ENCODE assay signal across 1 cellular context in the genomic region with DNA sequence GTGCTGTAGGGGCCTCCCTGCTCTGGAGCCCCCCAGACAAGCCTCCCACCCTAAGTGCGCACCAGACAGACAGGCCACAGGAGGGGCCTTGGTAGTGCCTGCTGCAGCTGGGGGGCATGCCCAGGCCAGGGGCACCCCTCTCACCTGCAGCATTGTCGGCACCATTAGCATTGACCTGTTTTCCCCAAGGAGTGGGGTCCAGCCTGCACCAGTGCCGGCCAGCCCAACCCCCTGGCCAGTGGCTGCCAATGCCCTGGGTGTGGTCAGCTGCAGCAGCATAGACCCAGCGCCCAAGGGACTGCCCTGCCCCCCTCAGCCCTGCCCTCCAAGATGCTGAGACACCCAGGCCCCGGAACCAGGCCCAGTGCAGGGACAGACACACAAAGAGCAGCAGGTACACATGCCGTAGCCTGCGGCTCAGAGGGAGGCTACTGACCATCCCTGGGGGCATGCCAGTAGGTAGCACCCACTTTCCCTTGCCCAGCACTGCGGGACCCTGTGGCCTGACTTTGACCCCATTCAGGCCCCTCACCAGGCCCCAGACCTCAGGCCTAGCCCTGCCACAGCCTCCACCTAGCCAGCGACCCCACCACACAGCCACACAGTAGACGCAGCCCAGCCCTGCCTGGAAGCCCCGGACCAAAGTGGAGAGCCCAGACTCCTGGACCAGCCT.
TF ChIP-seq lines count a peak whose summit lies in the region.

No MANE protein-coding gene starts in this region.

TF ChIP-seq in HepG2, 621 proteins besides CTCF, POLR2A, EP300 and RAD21:
- TF ChIP-seq PCBP1 (IDR thresholded peaks at IDR 0.05; ENCODE audit: borderline replicate concordance, low read depth, low read length) (no peak), SMC3 (IDR thresholded peaks at IDR 0.05; ENCODE audit: low read length) (no peak), TBX2 (CRISPR knock-in tag; IDR thresholded peaks at IDR 0.05; ENCODE audit: borderline replicate concordance) (0 out of 2 replicates have a peak, but pooled peaks have one; percentile 14), NFIC (IDR thresholded peaks at IDR 0.05; ENCODE audit: low read length) (no peak), RBM39 (IDR thresholded peaks at IDR 0.05; ENCODE audit: low read depth, low read length, poor library complexity, severe bottlenecking) (no peak), ZFX (CRISPR knock-in tag; IDR thresholded peaks at IDR 0.05; ENCODE audit: low read depth) (0 out of 2 replicates have a peak, but pooled peaks have one; percentile 21), ZNF292 (CRISPR knock-in tag; IDR thresholded peaks at IDR 0.05; ENCODE audit: borderline replicate concordance, low read depth) (no peak), ZNF383 (CRISPR knock-in tag; IDR thresholded peaks at IDR 0.05; ENCODE audit: borderline replicate concordance) (no peak), TCF12 (IDR thresholded peaks at IDR 0.05) (no peak), TCF12 (CRISPR knock-in tag; IDR thresholded peaks at IDR 0.05) (no peak), ZNF329 (CRISPR knock-in tag; IDR thresholded peaks at IDR 0.05; ENCODE audit: low read depth) (no peak), AGO1 (IDR thresholded peaks at IDR 0.05; ENCODE audit: low read depth, low read length, poor library complexity, severe bottlenecking) (no peak), HNRNPL (IDR thresholded peaks at IDR 0.05; ENCODE audit: low read depth, low read length) (0 out of 2 replicates have a peak, but pooled peaks have one; percentile 13), NBN (conservative IDR thresholded peaks at IDR 0.05) (no peak), ZC3H13 (CRISPR knock-in tag; IDR thresholded peaks at IDR 0.05) (no peak)
- TF ChIP-seq, protein P1, sequence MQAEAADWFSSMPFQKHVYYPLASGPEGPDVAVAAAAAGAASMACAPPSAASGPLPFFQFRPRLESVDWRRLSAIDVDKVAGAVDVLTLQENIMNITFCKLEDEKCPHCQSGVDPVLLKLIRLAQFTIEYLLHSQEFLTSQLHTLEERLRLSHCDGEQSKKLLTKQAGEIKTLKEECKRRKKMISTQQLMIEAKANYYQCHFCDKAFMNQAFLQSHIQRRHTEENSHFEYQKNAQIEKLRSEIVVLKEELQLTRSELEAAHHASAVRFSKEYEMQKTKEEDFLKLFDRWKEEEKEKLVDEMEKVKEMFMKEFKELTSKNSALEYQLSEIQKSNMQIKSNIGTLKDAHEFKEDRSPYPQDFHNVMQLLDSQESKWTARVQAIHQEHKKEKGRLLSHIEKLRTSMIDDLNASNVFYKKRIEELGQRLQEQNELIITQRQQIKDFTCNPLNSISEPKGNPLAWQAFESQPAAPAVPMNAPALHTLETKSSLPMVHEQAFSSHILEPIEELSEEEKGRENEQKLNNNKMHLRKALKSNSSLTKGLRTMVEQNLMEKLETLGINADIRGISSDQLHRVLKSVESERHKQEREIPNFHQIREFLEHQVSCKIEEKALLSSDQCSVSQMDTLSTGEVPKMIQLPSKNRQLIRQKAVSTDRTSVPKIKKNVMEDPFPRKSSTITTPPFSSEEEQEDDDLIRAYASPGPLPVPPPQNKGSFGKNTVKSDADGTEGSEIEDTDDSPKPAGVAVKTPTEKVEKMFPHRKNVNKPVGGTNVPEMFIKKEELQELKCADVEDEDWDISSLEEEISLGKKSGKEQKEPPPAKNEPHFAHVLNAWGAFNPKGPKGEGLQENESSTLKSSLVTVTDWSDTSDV (CRISPR knock-in tag; IDR thresholded peaks at IDR 0.05) = no peak
- TF ChIP-seq, protein P2, sequence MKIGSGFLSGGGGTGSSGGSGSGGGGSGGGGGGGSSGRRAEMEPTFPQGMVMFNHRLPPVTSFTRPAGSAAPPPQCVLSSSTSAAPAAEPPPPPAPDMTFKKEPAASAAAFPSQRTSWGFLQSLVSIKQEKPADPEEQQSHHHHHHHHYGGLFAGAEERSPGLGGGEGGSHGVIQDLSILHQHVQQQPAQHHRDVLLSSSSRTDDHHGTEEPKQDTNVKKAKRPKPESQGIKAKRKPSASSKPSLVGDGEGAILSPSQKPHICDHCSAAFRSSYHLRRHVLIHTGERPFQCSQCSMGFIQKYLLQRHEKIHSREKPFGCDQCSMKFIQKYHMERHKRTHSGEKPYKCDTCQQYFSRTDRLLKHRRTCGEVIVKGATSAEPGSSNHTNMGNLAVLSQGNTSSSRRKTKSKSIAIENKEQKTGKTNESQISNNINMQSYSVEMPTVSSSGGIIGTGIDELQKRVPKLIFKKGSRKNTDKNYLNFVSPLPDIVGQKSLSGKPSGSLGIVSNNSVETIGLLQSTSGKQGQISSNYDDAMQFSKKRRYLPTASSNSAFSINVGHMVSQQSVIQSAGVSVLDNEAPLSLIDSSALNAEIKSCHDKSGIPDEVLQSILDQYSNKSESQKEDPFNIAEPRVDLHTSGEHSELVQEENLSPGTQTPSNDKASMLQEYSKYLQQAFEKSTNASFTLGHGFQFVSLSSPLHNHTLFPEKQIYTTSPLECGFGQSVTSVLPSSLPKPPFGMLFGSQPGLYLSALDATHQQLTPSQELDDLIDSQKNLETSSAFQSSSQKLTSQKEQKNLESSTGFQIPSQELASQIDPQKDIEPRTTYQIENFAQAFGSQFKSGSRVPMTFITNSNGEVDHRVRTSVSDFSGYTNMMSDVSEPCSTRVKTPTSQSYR (CRISPR knock-in tag; IDR thresholded peaks at IDR 0.05; ENCODE audit: borderline replicate concordance) = no peak
- TF ChIP-seq, protein P3, sequence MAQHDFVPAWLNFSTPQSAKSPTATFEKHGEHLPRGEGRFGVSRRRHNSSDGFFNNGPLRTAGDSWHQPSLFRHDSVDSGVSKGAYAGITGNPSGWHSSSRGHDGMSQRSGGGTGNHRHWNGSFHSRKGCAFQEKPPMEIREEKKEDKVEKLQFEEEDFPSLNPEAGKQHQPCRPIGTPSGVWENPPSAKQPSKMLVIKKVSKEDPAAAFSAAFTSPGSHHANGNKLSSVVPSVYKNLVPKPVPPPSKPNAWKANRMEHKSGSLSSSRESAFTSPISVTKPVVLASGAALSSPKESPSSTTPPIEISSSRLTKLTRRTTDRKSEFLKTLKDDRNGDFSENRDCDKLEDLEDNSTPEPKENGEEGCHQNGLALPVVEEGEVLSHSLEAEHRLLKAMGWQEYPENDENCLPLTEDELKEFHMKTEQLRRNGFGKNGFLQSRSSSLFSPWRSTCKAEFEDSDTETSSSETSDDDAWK (CRISPR knock-in tag; IDR thresholded peaks at IDR 0.05) = no peak
- TF ChIP-seq, protein P4, sequence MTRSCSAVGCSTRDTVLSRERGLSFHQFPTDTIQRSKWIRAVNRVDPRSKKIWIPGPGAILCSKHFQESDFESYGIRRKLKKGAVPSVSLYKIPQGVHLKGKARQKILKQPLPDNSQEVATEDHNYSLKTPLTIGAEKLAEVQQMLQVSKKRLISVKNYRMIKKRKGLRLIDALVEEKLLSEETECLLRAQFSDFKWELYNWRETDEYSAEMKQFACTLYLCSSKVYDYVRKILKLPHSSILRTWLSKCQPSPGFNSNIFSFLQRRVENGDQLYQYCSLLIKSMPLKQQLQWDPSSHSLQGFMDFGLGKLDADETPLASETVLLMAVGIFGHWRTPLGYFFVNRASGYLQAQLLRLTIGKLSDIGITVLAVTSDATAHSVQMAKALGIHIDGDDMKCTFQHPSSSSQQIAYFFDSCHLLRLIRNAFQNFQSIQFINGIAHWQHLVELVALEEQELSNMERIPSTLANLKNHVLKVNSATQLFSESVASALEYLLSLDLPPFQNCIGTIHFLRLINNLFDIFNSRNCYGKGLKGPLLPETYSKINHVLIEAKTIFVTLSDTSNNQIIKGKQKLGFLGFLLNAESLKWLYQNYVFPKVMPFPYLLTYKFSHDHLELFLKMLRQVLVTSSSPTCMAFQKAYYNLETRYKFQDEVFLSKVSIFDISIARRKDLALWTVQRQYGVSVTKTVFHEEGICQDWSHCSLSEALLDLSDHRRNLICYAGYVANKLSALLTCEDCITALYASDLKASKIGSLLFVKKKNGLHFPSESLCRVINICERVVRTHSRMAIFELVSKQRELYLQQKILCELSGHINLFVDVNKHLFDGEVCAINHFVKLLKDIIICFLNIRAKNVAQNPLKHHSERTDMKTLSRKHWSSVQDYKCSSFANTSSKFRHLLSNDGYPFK (CRISPR knock-in tag; IDR thresholded peaks at IDR 0.05; ENCODE audit: borderline replicate concordance) = 0 out of 2 replicates have a peak, but pooled peaks have one; percentile 30
- TF ChIP-seq, protein P5, sequence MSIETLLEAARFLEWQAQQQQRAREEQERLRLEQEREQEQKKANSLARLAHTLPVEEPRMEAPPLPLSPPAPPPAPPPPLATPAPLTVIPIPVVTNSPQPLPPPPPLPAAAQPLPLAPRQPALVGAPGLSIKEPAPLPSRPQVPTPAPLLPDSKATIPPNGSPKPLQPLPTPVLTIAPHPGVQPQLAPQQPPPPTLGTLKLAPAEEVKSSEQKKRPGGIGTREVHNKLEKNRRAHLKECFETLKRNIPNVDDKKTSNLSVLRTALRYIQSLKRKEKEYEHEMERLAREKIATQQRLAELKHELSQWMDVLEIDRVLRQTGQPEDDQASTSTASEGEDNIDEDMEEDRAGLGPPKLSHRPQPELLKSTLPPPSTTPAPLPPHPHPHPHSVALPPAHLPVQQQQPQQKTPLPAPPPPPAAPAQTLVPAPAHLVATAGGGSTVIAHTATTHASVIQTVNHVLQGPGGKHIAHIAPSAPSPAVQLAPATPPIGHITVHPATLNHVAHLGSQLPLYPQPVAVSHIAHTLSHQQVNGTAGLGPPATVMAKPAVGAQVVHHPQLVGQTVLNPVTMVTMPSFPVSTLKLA (IDR thresholded peaks at IDR 0.05) = no peak
